Comparison of ENCODE assay signal across 19 cellular contexts in the genomic region with DNA sequence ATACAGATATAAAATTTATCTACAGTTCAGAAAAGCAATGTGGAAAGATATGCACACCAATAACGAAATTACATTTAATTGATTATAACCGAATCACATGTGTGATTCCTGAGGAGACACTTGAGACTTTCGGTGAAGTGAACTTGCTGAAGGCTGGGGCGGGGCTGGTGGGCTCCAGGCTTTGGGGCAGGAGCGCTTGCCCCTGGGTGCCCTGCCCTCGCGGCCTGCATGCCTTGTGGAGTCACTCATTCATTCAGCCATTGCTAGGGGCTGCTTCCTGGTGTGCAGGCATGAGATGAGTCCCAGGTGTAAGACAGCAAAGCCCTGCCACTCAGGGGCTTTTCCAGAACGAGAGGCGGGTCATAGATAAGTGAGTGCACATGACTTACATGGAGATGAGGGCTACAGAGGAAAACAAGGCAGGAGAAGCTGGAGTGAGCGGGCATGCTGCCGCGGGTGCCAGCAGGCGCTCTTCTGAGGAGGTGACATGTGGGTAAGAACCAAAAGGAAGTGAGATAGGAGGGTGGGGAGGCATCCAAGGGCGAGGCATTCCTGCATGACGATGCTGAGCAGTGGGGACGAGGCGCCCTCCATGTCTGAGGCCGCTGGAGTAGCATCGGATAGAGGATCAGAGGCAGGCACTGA.
A peak's percentile ranks its signal among the peaks of the same experiment; 100 is the strongest.
DNase-seq lines count a peak whose midpoint lies in the region; ATAC-seq, FAIRE-seq and TF ChIP-seq lines count a peak whose summit lies in the region.
"Had no signal": no experiment of that assay in that cellular context is flagged by ENCODE, and none has a peak within 500 bp of the region (broad histone marks: within the 10 kb centered on the region; RNA-seq: fewer than 3 reads in every experiment).

No MANE protein-coding gene starts in this region.

- H3K4me2 ChIP-seq in BLaER1 treated with 17β-estradiol and CSF1 and Interleukin-3, amounts not matched to agents 10 nM and 100 nM, result peak overlapping the region; percentile 69 to 88 (median 81)
- no peak overlapping the region for H3K4me2 ChIP-seq in H9 (ENCODE audit: insufficient read depth, insufficient read length, low read length)
- no peak overlapping the region for H3K4me2 ChIP-seq in H1 (ENCODE audit: insufficient read depth in 1 of 2, low read depth in 2 of 2, low read length in 2 of 2)
- H3K4me2 ChIP-seq in trophoblast cell (ENCODE audit: low read length), result no peak overlapping the region

- no peak overlapping the region for H4K91ac ChIP-seq in H9 (ENCODE audit: insufficient read length, low read depth, low read length)
- H4K91ac ChIP-seq in H1 (replicated peaks; ENCODE audit: insufficient read length, low read length), result no peak overlapping the region
- no peak overlapping the region for H4K91ac ChIP-seq in trophoblast cell (ENCODE audit: low read depth, low read length)

- H3K27ac ChIP-seq in BLaER1 treated with 17β-estradiol and CSF1 and Interleukin-3, amounts not matched to agents 10 nM and 100 nM, result peak overlapping the region in 9 of 11 experiments; percentile 55 to 90 (median 75); a peak in 14 of 22 replicates
- H3K27ac ChIP-seq in H9 (ENCODE audit: insufficient read length, low read depth, low read length), result no peak overlapping the region
- no peak overlapping the region for H3K27ac ChIP-seq in H1 (ENCODE audit: low read depth, low read length)
- H3K27ac ChIP-seq in trophoblast cell (ENCODE audit: low read depth, low read length), result no peak overlapping the region
- no peak overlapping the region for H3K27ac ChIP-seq in left ventricle myocardium inferior (replicated peaks)
- H3K27ac ChIP-seq: C4-2B, GM23248 had no signal

- H2AK5ac ChIP-seq in H9 (ENCODE audit: insufficient read length, low read length), result no peak overlapping the region
- no peak overlapping the region for H2AK5ac ChIP-seq in H1 (ENCODE audit: low read depth, low read length)
- no peak overlapping the region for H2AK5ac ChIP-seq in trophoblast cell (ENCODE audit: low read length)

- H3K23ac ChIP-seq in H9 (ENCODE audit: insufficient read length, low read depth, low read length) (no peak overlapping the region), H1 (ENCODE audit: insufficient read length) (no peak overlapping the region), trophoblast cell (ENCODE audit: low read length) (no peak overlapping the region)

- TF ChIP-seq POLR2A in H1 (IDR thresholded peaks at IDR 0.05; ENCODE audit: control extremely low read depth in 1 of 2, low read depth in 2 of 2, low read length in 2 of 2), result no peak

- no peak for TF ChIP-seq RAD21 in H1 (IDR thresholded peaks at IDR 0.05 in 1 of 2, conservative IDR thresholded peaks at IDR 0.05 in 1 of 2; ENCODE audit: low read depth in 2 of 2, low read length in 2 of 2)

- no peak overlapping the region for H3K56ac ChIP-seq in H9 (ENCODE audit: insufficient read length, low read depth, low read length)
- H3K56ac ChIP-seq in H1 (replicated peaks; ENCODE audit: insufficient read length, low read depth, low read length), result no peak overlapping the region

- no peak for ATAC-seq in stimulated activated naive CD8-positive, alpha-beta T cell treated with anti-CD3 and anti-CD28 coated beads, Interleukin-15, Interleukin-2, amounts not matched to agents 100 U/mL and 50 U/mL, for 24 hours
- ATAC-seq: HepG2 had no signal

- no peak for TF ChIP-seq EP300 in H1 (IDR thresholded peaks at IDR 0.05; ENCODE audit: borderline replicate concordance in 1 of 2, low read depth in 2 of 2, low read length in 2 of 2)

- peak overlapping the region in 1 of 2 experiments; percentile 25; a peak in 1 of 5 replicates for H3K4me3 Mint-ChIP-seq in H9
- H3K4me3 Mint-ChIP-seq: B cell; CD4-positive, alpha-beta memory T cell; IgD-negative memory B cell had no signal

- POLR2A ChIA-PET in H1 (lab: Charles Lee; ENCODE audit: partially characterized antibody), result no interaction called here

- DNase-seq in H9 (no peak), H1 (ENCODE audit: low read depth in 1 of 2, low spot score in 2 of 2) (no peak), trophoblast cell (peak; percentile 84 to 87), left ventricle myocardium inferior (no peak)
- DNase-seq in stimulated activated naive CD8-positive, alpha-beta T cell treated with anti-CD3 and anti-CD28 coated beads, Interleukin-15, Interleukin-2, amounts not matched to agents 100 U/mL and 50 U/mL, for 24 hours, result no peak
- DNase-seq in effector CD4-positive, alpha-beta T cell, result no peak
- DNase-seq in activated CD4-positive, alpha-beta T cell treated with anti-CD3 and anti-CD28 coated beads, Interleukin-2, amount 50 U/mL, for 48 hours, result no peak
- DNase-seq: Calu3; CD4-positive, alpha-beta memory T cell; DMS79 treated with DMSO at 0.1 percent for 48 hours; GF-D8; GM23248; H7; KBM-7 had no signal

- intact Hi-C loops in left ventricle myocardium inferior (cut with micrococcal nuclease), result no loop called here

- H4K12ac ChIP-seq in trophoblast cell (ENCODE audit: low read depth, low read length), result no peak overlapping the region

- H4K8ac ChIP-seq in H9 (replicated peaks; ENCODE audit: insufficient read length, low read depth, low read length) (no peak overlapping the region), H1 (ENCODE audit: extremely low read depth, insufficient read depth, low read length) (no peak overlapping the region), trophoblast cell (ENCODE audit: low read depth, low read length) (no peak overlapping the region)

- H3K4me1 ChIP-seq in BLaER1 treated with 17β-estradiol and CSF1 and Interleukin-3, amounts not matched to agents 10 nM and 100 nM, result peaks cover 36 to 58% (median 43%) of the 10 kb centered on the region in 10 experiments
- H3K4me1 ChIP-seq in H9 (ENCODE audit: insufficient read depth, low read length) (no peaks in the 10 kb centered on the region; the same call in 1 of the 2 replicates), H1 (replicated peaks in 1 of 4; ENCODE audit: control insufficient read depth in 3 of 4, insufficient read depth in 4 of 4, low read length in 3 of 4) (peaks cover 0 to 16% (median 2%) of the 10 kb centered on the region in 4 experiments; a peak in 6 of 7 replicates), trophoblast cell (ENCODE audit: control insufficient read depth in 1 of 2, insufficient read depth in 2 of 2, low read length in 2 of 2) (no peaks in the 10 kb centered on the region), left ventricle myocardium inferior (no peaks in the 10 kb centered on the region)

- H3K36me3 ChIP-seq in BLaER1 treated with 17β-estradiol and CSF1 and Interleukin-3, amounts not matched to agents 10 nM and 100 nM, result no peaks in the 10 kb centered on the region
- H3K36me3 ChIP-seq in H1 (ENCODE audit: control insufficient read depth in 2 of 4, insufficient read depth in 4 of 4, low read length in 3 of 4) (no peaks in the 10 kb centered on the region), trophoblast cell (ENCODE audit: control insufficient read depth in 1 of 2, insufficient read depth in 2 of 2, low read length in 2 of 2) (no peaks in the 10 kb centered on the region), left ventricle myocardium inferior (no peaks in the 10 kb centered on the region)

- peaks cover 40 to 47% of the 10 kb centered on the region in 2 experiments for H3K4me1 Mint-ChIP-seq in H9
- H3K4me1 Mint-ChIP-seq: B cell; CD4-positive, alpha-beta memory T cell; IgD-negative memory B cell had no signal

- no peaks in the 10 kb centered on the region for H3K9me3 ChIP-seq in BLaER1 treated with 17β-estradiol and CSF1 and Interleukin-3, amounts not matched to agents 10 nM and 100 nM (replicated peaks in 1 of 11)
- H3K9me3 ChIP-seq in H9 (ENCODE audit: control insufficient read depth, low read depth, low read length) (no peaks in the 10 kb centered on the region), H1 (ENCODE audit: insufficient read depth in 2 of 2, low read depth in 1 of 2, low read length in 1 of 2) (no peaks in the 10 kb centered on the region), trophoblast cell (ENCODE audit: insufficient read depth, low read depth, low read length) (peaks cover 6% of the 10 kb centered on the region), left ventricle myocardium inferior (replicated peaks) (no peaks in the 10 kb centered on the region)

- H3K79me2 ChIP-seq in H9 (ENCODE audit: insufficient read depth, low read length), result no peaks in the 10 kb centered on the region
- no peaks in the 10 kb centered on the region for H3K79me2 ChIP-seq in H1 (ENCODE audit: control insufficient read depth in 1 of 2, insufficient read depth in 2 of 2, low read length in 2 of 2)
- no peaks in the 10 kb centered on the region for H3K79me2 ChIP-seq in trophoblast cell (ENCODE audit: control insufficient read depth, insufficient read depth, low read length, poor library complexity)

- TF ChIP-seq CTCF in H9 (conservative IDR thresholded peaks at IDR 0.05), result no peak
- TF ChIP-seq CTCF in H1 (IDR thresholded peaks at IDR 0.05; ENCODE audit: control extremely low read depth in 1 of 3, insufficient read depth in 1 of 3, low read depth in 1 of 3, low read length in 3 of 3), result no peak
- TF ChIP-seq CTCF in left ventricle myocardium inferior (IDR thresholded peaks at IDR 0.05; ENCODE audit: borderline replicate concordance), result no peak

- no peak overlapping the region for H2BK20ac ChIP-seq in H9 (ENCODE audit: low read depth, low read length, poor library complexity, severe bottlenecking)
- no peak overlapping the region for H2BK20ac ChIP-seq in H1 (ENCODE audit: low read length)

- H4K5ac ChIP-seq in H9 (ENCODE audit: insufficient read length, low read depth, low read length) (no peak overlapping the region), H1 (ENCODE audit: insufficient read length, low read depth, low read length) (no peak overlapping the region)

- FAIRE-seq in H1 (lab: Jason Lieb, UNC), result no peak
- FAIRE-seq: HepG2 had no signal

- no peaks in the 10 kb centered on the region for H3K27me3 Mint-ChIP-seq in H9 (ENCODE audit: low read depth)

- peak overlapping the region in 4 of 11 experiments; percentile 5 to 77 (median 37); a peak in 3 of 22 replicates for H3K9ac ChIP-seq in BLaER1 treated with 17β-estradiol and CSF1 and Interleukin-3, amounts not matched to agents 10 nM and 100 nM
- H3K9ac ChIP-seq in H9 (ENCODE audit: extremely low read depth, insufficient read length, low read length), result no peak overlapping the region
- H3K9ac ChIP-seq in H1 (replicated peaks in 1 of 4; ENCODE audit: extremely low read depth in 1 of 4, low read depth in 3 of 4, low read length in 3 of 4), result no peak overlapping the region
- no peak overlapping the region for H3K9ac ChIP-seq in trophoblast cell (ENCODE audit: low read length)
- H3K9ac ChIP-seq: GM23248 had no signal

- no peak overlapping the region; the same call in 1 of the 2 replicates for H3K14ac ChIP-seq in H9 (ENCODE audit: insufficient read depth, low read length)
- no peak overlapping the region for H3K14ac ChIP-seq in H1 (ENCODE audit: insufficient read length)
- no peak overlapping the region for H3K14ac ChIP-seq in trophoblast cell (ENCODE audit: low read length)

- 0 out of 22 replicates have a peak, but pooled peaks cover 0 to 5% (median 0%) of the 10 kb centered on the region in 11 experiments for H4K20me1 ChIP-seq in BLaER1 treated with 17β-estradiol and CSF1 and Interleukin-3, amounts not matched to agents 10 nM and 100 nM
- H4K20me1 ChIP-seq in H9 (ENCODE audit: control insufficient read depth, insufficient read depth, insufficient read length), result no peaks in the 10 kb centered on the region
- H4K20me1 ChIP-seq in H1 (replicated peaks in 1 of 2; ENCODE audit: control insufficient read depth in 1 of 2, insufficient read depth in 2 of 2, low read length in 2 of 2), result no peaks in the 10 kb centered on the region

- H3K23me2 ChIP-seq in H9 (ENCODE audit: insufficient read length, low read depth, low read length, poor library complexity, severe bottlenecking) (no peaks in the 10 kb centered on the region), H1 (ENCODE audit: low read depth, low read length) (no peaks in the 10 kb centered on the region)

- H2BK5ac ChIP-seq in H9 (ENCODE audit: insufficient read length, low read length) (no peak overlapping the region), H1 (ENCODE audit: low read depth, low read length) (no peak overlapping the region; the same call in 1 of the 2 replicates), trophoblast cell (ENCODE audit: low read depth, low read length, poor library complexity) (no peak overlapping the region)

- no peak overlapping the region for H3K4me3 ChIP-seq in BLaER1 treated with 17β-estradiol and CSF1 and Interleukin-3, amounts not matched to agents 10 nM and 100 nM
- no peak overlapping the region for H3K4me3 ChIP-seq in H1 (ENCODE audit: extremely low read depth in 1 of 4, insufficient read depth in 2 of 4, low read depth in 3 of 4, low read length in 4 of 4)
- no peak overlapping the region for H3K4me3 ChIP-seq in trophoblast cell (ENCODE audit: low read depth, low read length)
- no peak overlapping the region for H3K4me3 ChIP-seq in left ventricle myocardium inferior
- H3K4me3 ChIP-seq: GM23248 had no signal

- no peak overlapping the region for H2BK12ac ChIP-seq in H9 (ENCODE audit: insufficient read length, low read depth, low read length)
- H2BK12ac ChIP-seq in H1 (ENCODE audit: low read depth, low read length), result 0 out of 2 replicates have a peak overlapping the region, but pooled peaks have one; percentile 9
- no peak overlapping the region for H2BK12ac ChIP-seq in trophoblast cell (ENCODE audit: low read length)

- no peaks in the 10 kb centered on the region for H3K9me3 Mint-ChIP-seq in H9
- H3K9me3 Mint-ChIP-seq: CD4-positive, alpha-beta memory T cell; IgD-negative memory B cell had no signal

- H2BK15ac ChIP-seq in H9 (ENCODE audit: low read depth, low read length) (0 out of 2 replicates have a peak overlapping the region, but pooled peaks have one; percentile 5), H1 (ENCODE audit: low read length) (no peak overlapping the region)

- H3K4ac ChIP-seq in H9 (ENCODE audit: low read depth, low read length) (no peak overlapping the region), H1 (replicated peaks; ENCODE audit: insufficient read length, low read depth, low read length) (no peak overlapping the region), trophoblast cell (ENCODE audit: low read depth, low read length) (no peak overlapping the region)

- H3T11ph ChIP-seq in H9 (ENCODE audit: low read length), result no peak overlapping the region

- H3K27me3 ChIP-seq in BLaER1 treated with 17β-estradiol and CSF1 and Interleukin-3, amounts not matched to agents 10 nM and 100 nM, result no peaks in the 10 kb centered on the region
- H3K27me3 ChIP-seq in H9 (ENCODE audit: insufficient read depth, low read length), result no peaks in the 10 kb centered on the region
- H3K27me3 ChIP-seq in H1 (replicated peaks in 1 of 4; ENCODE audit: control insufficient read depth in 3 of 4, extremely low read depth in 1 of 4, insufficient read depth in 3 of 4, low read length in 3 of 4), result no peaks in the 10 kb centered on the region
- H3K27me3 ChIP-seq in trophoblast cell (ENCODE audit: insufficient read depth, low read length), result no peaks in the 10 kb centered on the region
- H3K27me3 ChIP-seq in left ventricle myocardium inferior (ENCODE audit: low read depth), result peaks cover 19% of the 10 kb centered on the region

- H2BK120ac ChIP-seq in H9 (ENCODE audit: low read depth, low read length, poor library complexity, severe bottlenecking) (no peak overlapping the region), H1 (replicated peaks; ENCODE audit: low read depth, low read length) (no peak overlapping the region), trophoblast cell (ENCODE audit: insufficient read depth, low read length, poor library complexity) (no peak overlapping the region)

- H3K36me3 Mint-ChIP-seq in H9 (ENCODE audit: insufficient read depth in 1 of 3, low read depth in 3 of 3), result no peaks in the 10 kb centered on the region; a peak in 2 of 7 replicates
- H3K36me3 Mint-ChIP-seq: CD4-positive, alpha-beta memory T cell had no signal

- H3K27ac Mint-ChIP-seq in H9, result peak overlapping the region; percentile 3 to 84 (median 20); a peak in 3 of 7 replicates
- H3K27ac Mint-ChIP-seq: B cell; CD4-positive, alpha-beta memory T cell had no signal

- H3K18ac ChIP-seq in H9 (ENCODE audit: insufficient read length, low read depth, low read length), result no peak overlapping the region
- no peak overlapping the region for H3K18ac ChIP-seq in H1 (ENCODE audit: extremely low read depth, low read length)
- H3K18ac ChIP-seq in trophoblast cell (ENCODE audit: low read length), result no peak overlapping the region

- WGBS in H9 (ENCODE audit: extremely low coverage, insufficient read length, low lambda C conversion rate), result no CpG with 5 or more reads among the region's 19 CpGs
- WGBS in H1 (ENCODE audit: extremely low coverage in 1 of 2, insufficient coverage in 1 of 2, insufficient read length in 1 of 2, insufficient replicate concordance in 2 of 2, low coverage in 1 of 2, low lambda C conversion rate in 2 of 2, missing lambda C conversion rate in 1 of 2), 2 experiments, result 88% methylated on average over 19 of the region's 19 CpGs; no CpG with 5 or more reads in 1 of the 2 experiments
- WGBS in trophoblast cell (ENCODE audit: extremely low coverage, insufficient coverage, insufficient read length), result no CpG with 5 or more reads among the region's 19 CpGs

- CTCF ChIA-PET in H1 (lab: Charles Lee; ENCODE audit: partially characterized antibody), result interaction anchor here (1.1 to 5.6 kb wide), 3 partner anchors 69 to 154 kb away, joined by 3 to 35 read pairs (median 6); a partner anchor contains a TSS

- H3K79me1 ChIP-seq in H9 (ENCODE audit: insufficient read depth, low read depth, low read length, poor library complexity, severe bottlenecking) (no peaks in the 10 kb centered on the region), H1 (ENCODE audit: low read depth, low read length) (no peaks in the 10 kb centered on the region), trophoblast cell (ENCODE audit: low read length) (no peaks in the 10 kb centered on the region)

- H2AFZ ChIP-seq in H9 (ENCODE audit: low read length) (no peak overlapping the region), H1 (ENCODE audit: low read length) (no peak overlapping the region), trophoblast cell (ENCODE audit: insufficient read depth, low read length, poor library complexity) (no peak overlapping the region)
- H2AFZ ChIP-seq: GM23248 had no signal

Comparison
In these comparisons a context has a peak if more than half of its experiments do, and no peak if none do; other contexts are left out.
1. H3K27ac ChIP-seq: peak in BLaER1 treated with 17β-estradiol and CSF1 and Interleukin-3, amounts not matched to agents 10 nM and 100 nM (9 of 11); none in H9 (single experiment), H1 (single experiment), trophoblast cell (single experiment) and left ventricle myocardium inferior (single experiment).
2. H3K4me2 ChIP-seq: peak in BLaER1 treated with 17β-estradiol and CSF1 and Interleukin-3, amounts not matched to agents 10 nM and 100 nM (11 of 11); none in H9 (single experiment), H1 (0 of 2) and trophoblast cell (single experiment).
3. DNase-seq: peak in trophoblast cell (2 of 2); none in H9 (single experiment), H1 (0 of 2), left ventricle myocardium inferior (single experiment), stimulated activated naive CD8-positive, alpha-beta T cell treated with anti-CD3 and anti-CD28 coated beads, Interleukin-15, Interleukin-2, amounts not matched to agents 100 U/mL and 50 U/mL, for 24 hours (single experiment), effector CD4-positive, alpha-beta T cell (single experiment) and activated CD4-positive, alpha-beta T cell treated with anti-CD3 and anti-CD28 coated beads, Interleukin-2, amount 50 U/mL, for 48 hours (0 of 2).